ENCODE assay signal across 8 cellular contexts in genomic region chr13:19957320-19958118, GRCh38.
DNase-seq lines count a peak whose midpoint lies in the region; ATAC-seq lines count a peak whose summit lies in the region.

No MANE protein-coding gene starts in this region.

- peak; percentile 83 for DNase-seq in ACHN
- peak; percentile 35 for DNase-seq in NCI-H82 treated with DMSO at 0.1 percent for 48 hours (lab: John Stamatoyannopoulos, UW; ENCODE audit: unreplicated experiment)
- DNase-seq in activated CD8-positive, alpha-beta memory T cell treated with anti-CD3 and anti-CD28 coated beads, Interleukin-2, amount 50 U/mL, for 4 hours = peak; percentile 85
- peak; percentile 44 for DNase-seq in epidermal melanocyte (ENCODE audit: insufficient read length, low spot score)
- peak; percentile 56 for DNase-seq in middle frontal gyrus (ENCODE audit: extremely low spot score, low spot score)
- DNase-seq in stimulated activated CD8-positive, alpha-beta memory T cell treated with anti-CD3 and anti-CD28 coated beads, Interleukin-15, amount 100 ng/mL, for 4 hours (ENCODE audit: low read depth in 2 of 2) = peak; percentile 63 to 86

- in situ Hi-C loops in ACHN (cut with HindIII; ENCODE audit: low pct_ligation_motif_present, low pct_unique_long_range_greater_than_20kb, low sequenced_read_pairs) = no loop called here

- ATAC-seq in GM18873 (IDR thresholded peaks at IDR 0.05; ENCODE audit: low FRiP score, unreplicated experiment) = peak; percentile 15
- ATAC-seq in HG03378 (IDR thresholded peaks at IDR 0.05; ENCODE audit: unreplicated experiment) = peak; percentile 34

Comparison
In these comparisons a context has a peak if more than half of its experiments do, and no peak if none do; other contexts are left out.
1. Peak in every context shown above with its lines: DNase-seq and ATAC-seq.
2. DNase-seq: peak in every context shown above with its lines; median percentile 85 in activated CD8-positive, alpha-beta memory T cell treated with anti-CD3 and anti-CD28 coated beads, Interleukin-2, amount 50 U/mL, for 4 hours; 83 in ACHN; 74 in stimulated activated CD8-positive, alpha-beta memory T cell treated with anti-CD3 and anti-CD28 coated beads, Interleukin-15, amount 100 ng/mL, for 4 hours; 56 in middle frontal gyrus; 44 in epidermal melanocyte; 35 in NCI-H82 treated with DMSO at 0.1 percent for 48 hours.